In genomic region chr15:101427606-101428487, GRCh38 we compare ENCODE assay signal across 14 cellular contexts.
DNase-seq lines count a peak whose midpoint lies in the region; TF ChIP-seq lines count a peak whose summit lies in the region.
"Had no signal": no experiment of that assay in that cellular context is flagged by ENCODE, and none has a peak within 500 bp of the region (broad histone marks: within the 10 kb centered on the region; RNA-seq: fewer than 3 reads in every experiment).

No MANE protein-coding gene starts in this region.

- H3K27me3 Mint-ChIP-seq in osteocyte (ENCODE audit: unreplicated experiment): peaks cover 12% of the 10 kb centered on the region

- no peaks in the 10 kb centered on the region for H3K9me3 Mint-ChIP-seq in osteocyte (ENCODE audit: unreplicated experiment)

- peak; percentile 2 for DNase-seq in NCI-H345 (lab: John Stamatoyannopoulos, UW)
- no peak for DNase-seq in NCI-H345 treated with DMSO at 0.1 percent for 48 hours (lab: John Stamatoyannopoulos, UW; ENCODE audit: unreplicated experiment)
- DNase-seq in dorsolateral prefrontal cortex: peak in 1 of 10 donors; percentile 23
- peak; percentile 77 for DNase-seq in osteocyte (ENCODE audit: extremely low spot score, unreplicated experiment)
- DNase-seq in KG1 (lab: John Stamatoyannopoulos, UW): no peak
- DNase-seq in activated naive CD4-positive, alpha-beta T cell treated with Interleukin-2 at 50 U/mL for 16 hours: no peak
- DNase-seq: CD4-positive, alpha-beta T cell; DMS79; GOT3; MM.1S; NCI-H1092; NCI-H1694 treated with DMSO at 0.1 percent for 48 hours; NCI-H2107 had no signal

- no peak overlapping the region for H3K27ac Mint-ChIP-seq in osteocyte (ENCODE audit: unreplicated experiment)
- H3K27ac Mint-ChIP-seq: CD4-positive, alpha-beta T cell had no signal

- intact Hi-C loops in dorsolateral prefrontal cortex (cut with DNase I): no loop called here

- no peaks in the 10 kb centered on the region for H3K4me1 Mint-ChIP-seq in osteocyte (ENCODE audit: unreplicated experiment)

- no peak for TF ChIP-seq CTCF in dorsolateral prefrontal cortex (IDR thresholded peaks at IDR 0.05 in 54 of 56, conservative IDR thresholded peaks at IDR 0.05 in 2 of 56; ENCODE audit: low read depth in 1 of 56, partially characterized antibody in 56 of 56)
- no peak for TF ChIP-seq CTCF in osteocyte (IDR thresholded peaks at IDR 0.05)

- no peak overlapping the region for H3K4me3 Mint-ChIP-seq in osteocyte (ENCODE audit: unreplicated experiment)
- H3K4me3 Mint-ChIP-seq: CD4-positive, alpha-beta T cell had no signal

- no peaks in the 10 kb centered on the region for H3K36me3 Mint-ChIP-seq in osteocyte (ENCODE audit: unreplicated experiment)

- H3K27ac ChIP-seq in dorsolateral prefrontal cortex (peak overlapping the region in 47 of 59 donors; percentile 3 to 83 (median 59)), temporal lobe (ENCODE audit: low read depth, low read length) (peak overlapping the region; percentile 40)

- H3K4me3 ChIP-seq in dorsolateral prefrontal cortex: no peak overlapping the region

- H3K27me3 ChIP-seq in dorsolateral prefrontal cortex: no peaks in the 10 kb centered on the region

Comparison
In these comparisons a context has a peak if more than half of its experiments do, and no peak if none do; other contexts are left out.
1. DNase-seq: peak in NCI-H345 (single experiment) and osteocyte (single experiment); none in NCI-H345 treated with DMSO at 0.1 percent for 48 hours (single experiment), KG1 (single experiment) and activated naive CD4-positive, alpha-beta T cell treated with Interleukin-2 at 50 U/mL for 16 hours (single experiment).